ENCODE assay signal across 32 cellular contexts in the genomic region with DNA sequence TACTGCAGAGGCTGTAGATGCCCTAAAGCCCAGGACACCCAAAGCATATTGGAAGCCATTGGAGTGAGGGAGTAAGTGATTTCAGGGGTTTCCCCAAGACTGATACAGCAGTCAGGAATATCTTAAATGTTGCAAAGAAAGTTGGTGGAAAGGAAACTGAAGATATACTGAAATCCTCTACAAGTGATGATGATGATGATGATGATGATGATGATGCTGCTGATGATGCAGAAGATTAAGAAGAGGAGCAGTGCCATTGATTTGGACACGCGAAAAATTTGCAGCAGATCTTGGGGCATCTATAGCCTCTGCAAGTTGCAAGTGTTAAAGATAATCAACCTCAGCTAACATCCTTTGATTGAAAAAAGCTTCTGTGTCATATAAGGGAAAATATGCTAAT.
"Had no signal": no experiment of that assay in that cellular context is flagged by ENCODE, and none has a peak within 500 bp of the region (broad histone marks: within the 10 kb centered on the region; RNA-seq: fewer than 3 reads in every experiment).

No MANE protein-coding gene starts in this region.

- H3K27me3 ChIP-seq: Peyer's patch, SJSA1 had no signal

- DNase-seq: activated CD4-positive, alpha-beta memory T cell treated with anti-CD3 and anti-CD28 coated beads for 36 hours; activated CD4-positive, alpha-beta T cell treated with anti-CD3 and anti-CD28 coated beads, Interleukin-2, amount 10 ng/mL, durations not matched to agents 24 days and 14 days; activated CD8-positive, alpha-beta memory T cell treated with anti-CD3 and anti-CD28 coated beads, Interleukin-2, amount 50 U/mL, for 4 hours; activated gamma-delta T cell treated with Interleukin-2 at 50 U/mL for 16 hours; activated naive CD4-positive, alpha-beta T cell treated with anti-CD3 and anti-CD28 coated beads for 36 hours; activated T-cell treated with anti-CD3 and anti-CD28 coated beads for 4 hours; activated T-cell treated with anti-CD3 and anti-CD28 coated beads, Interleukin-2, amount 50 U/mL, for 4 hours; anterior cingulate cortex; caudate nucleus; cerebellar nuclear complex; NCI-H1092 treated with DMSO at 0.1 percent for 48 hours; NCI-H1417; NCI-H146; NCI-H187; NCI-H2029 treated with DMSO at 0.1 percent for 48 hours; NCI-H2107; NCI-H2171; NCI-H510A; NCI-H526; NCI-H748 treated with DMSO at 0.1 percent for 48 hours; NK-92 treated with Interleukin-12 subunit alpha and Interleukin-12 subunit beta, amount 100 ng/mL, for 24 hours; PC-3; Peyer's patch; RPMI8226; SHP77 treated with DMSO at 0.1 percent for 48 hours; SK-N-SH had no signal

- H3K9ac ChIP-seq: SK-N-SH had no signal

- H3K4me3 ChIP-seq: Peyer's patch, SJSA1 had no signal

- H3K27ac Mint-ChIP-seq: activated CD4-positive, alpha-beta memory T cell treated with anti-CD3 and anti-CD28 coated beads for 36 hours; activated CD4-positive, alpha-beta T cell treated with anti-CD3 and anti-CD28 coated beads, Interleukin-2, amount 10 ng/mL, durations not matched to agents 24 days and 14 days; activated naive CD4-positive, alpha-beta T cell treated with anti-CD3 and anti-CD28 coated beads for 36 hours; activated naive CD4-positive, alpha-beta T cell treated with anti-CD3 and anti-CD28 coated beads, Interleukin-2, amount 50 U/mL, for 72 hours; activated T-helper 1 cell treated with anti-CD3 and anti-CD28 coated beads, Interleukin-12 subunit alpha, Interleukin-12 subunit beta, Interleukin-2, Interleukin-4 antibody, amounts not matched to agents 30 ng/mL and 10 ng/mL and 1 ng/mL, durations not matched to agents 14 hours and 24 hours and 36 hours; brain; T-helper 1 cell treated with Interleukin-12 subunit alpha and Interleukin-12 subunit beta and Interleukin-4 antibody, amounts not matched to agents 30 μg/mL and 1 μg/mL, for 36 hours; T-helper 2 cell treated with Interferon-gamma antibody and Interleukin-4, amounts not matched to agents 5 μg/mL and 100 μg/mL, for 36 hours had no signal

- H3K4me3 Mint-ChIP-seq: activated CD4-positive, alpha-beta memory T cell treated with anti-CD3 and anti-CD28 coated beads for 36 hours; activated CD4-positive, alpha-beta T cell treated with anti-CD3 and anti-CD28 coated beads, Interleukin-2, amount 10 ng/mL, durations not matched to agents 24 days and 14 days; activated naive CD4-positive, alpha-beta T cell treated with anti-CD3 and anti-CD28 coated beads for 36 hours; activated T-cell treated with anti-CD3 and anti-CD28 coated beads, Interleukin-2, amount 50 U/mL, for 4 hours; activated T-helper 1 cell treated with anti-CD3 and anti-CD28 coated beads, Interleukin-12 subunit alpha, Interleukin-12 subunit beta, Interleukin-2, Interleukin-4 antibody, amounts not matched to agents 30 ng/mL and 10 ng/mL and 1 ng/mL, durations not matched to agents 14 hours and 24 hours and 36 hours; brain; T-helper 1 cell treated with Interleukin-12 subunit alpha and Interleukin-12 subunit beta and Interleukin-4 antibody, amounts not matched to agents 30 μg/mL and 1 μg/mL, for 36 hours; T-helper 2 cell treated with Interferon-gamma antibody and Interleukin-4, amounts not matched to agents 5 μg/mL and 100 μg/mL, for 36 hours had no signal

- H3K27me3 Mint-ChIP-seq: activated CD4-positive, alpha-beta memory T cell treated with anti-CD3 and anti-CD28 coated beads for 36 hours; activated CD4-positive, alpha-beta T cell treated with anti-CD3 and anti-CD28 coated beads, Interleukin-2, amount 10 ng/mL, durations not matched to agents 24 days and 14 days; brain had no signal

- H3K4me1 Mint-ChIP-seq: activated CD4-positive, alpha-beta T cell treated with anti-CD3 and anti-CD28 coated beads, Interleukin-2, amount 10 ng/mL, durations not matched to agents 24 days and 14 days; brain had no signal

- H3K27ac ChIP-seq: Peyer's patch, SJSA1 had no signal

- ATAC-seq: activated naive CD4-positive, alpha-beta T cell treated with anti-CD3 and anti-CD28 coated beads, Interleukin-2, amount 50 U/mL, for 72 hours; activated T-cell treated with anti-CD3 and anti-CD28 coated beads, Interleukin-2, amount 50 U/mL, for 4 hours; PC-3 had no signal

- H3K4me1 ChIP-seq: Peyer's patch, SJSA1 had no signal
